8 cellular contexts compared by ENCODE assay signal in genomic region chr11:96228472-96228871, GRCh38.
DNase-seq lines count a peak whose midpoint lies in the region; ATAC-seq, FAIRE-seq and TF ChIP-seq lines count a peak whose summit lies in the region.

No MANE protein-coding gene starts in this region.

- H3K4me3 ChIP-seq in right atrium auricular region = no peak overlapping the region
- H3K4me3 ChIP-seq in skin epidermis = no peak overlapping the region

- H3K27me3 ChIP-seq in right atrium auricular region = no peaks in the 10 kb centered on the region

- peaks cover 78% of the 10 kb centered on the region for H3K4me1 Mint-ChIP-seq in activated naive CD8-positive, alpha-beta T cell treated with anti-CD3 and anti-CD28 coated beads, Interleukin-2, amount 50 U/mL, for 24 hours

- FAIRE-seq in H54 (lab: Jason Lieb, UNC) = peak; percentile 94

- TF ChIP-seq CTCF in right atrium auricular region (IDR thresholded peaks at IDR 0.05) = no peak

- peak overlapping the region; percentile 64 to 76 for H3K27ac ChIP-seq in right atrium auricular region
- H3K27ac ChIP-seq in skin epidermis = peak overlapping the region in 20 of 21 experiments; percentile 6 to 83 (median 62)

- H3K9me3 Mint-ChIP-seq in activated naive CD8-positive, alpha-beta T cell treated with anti-CD3 and anti-CD28 coated beads, Interleukin-2, amount 50 U/mL, for 24 hours = no peaks in the 10 kb centered on the region

- no peaks in the 10 kb centered on the region for H3K9me3 ChIP-seq in right atrium auricular region

- H3K27ac Mint-ChIP-seq in activated naive CD8-positive, alpha-beta T cell treated with anti-CD3 and anti-CD28 coated beads, Interleukin-2, amount 50 U/mL, for 24 hours = peak overlapping the region; percentile 23

- no peaks in the 10 kb centered on the region for H3K36me3 ChIP-seq in right atrium auricular region

- DNase-seq in H54 (ENCODE audit: insufficient read length, low spot score) = peak; percentile 20
- no peak for DNase-seq in activated naive CD8-positive, alpha-beta T cell treated with anti-CD3 and anti-CD28 coated beads, Interleukin-2, amount 50 U/mL, for 24 hours
- peak; percentile 87 for DNase-seq in right atrium auricular region (ENCODE audit: low spot score)

- H3K36me3 Mint-ChIP-seq in activated naive CD8-positive, alpha-beta T cell treated with anti-CD3 and anti-CD28 coated beads, Interleukin-2, amount 50 U/mL, for 24 hours (ENCODE audit: low read depth) = peaks cover 13% of the 10 kb centered on the region

- peaks cover 0 to 34% of the 10 kb centered on the region in 2 donors for H3K4me1 ChIP-seq in right atrium auricular region

- no peak for TF ChIP-seq POLR2A in H54 (IDR thresholded peaks at IDR 0.05; ENCODE audit: low read depth, low read length)

- H3K27me3 Mint-ChIP-seq in activated naive CD8-positive, alpha-beta T cell treated with anti-CD3 and anti-CD28 coated beads, Interleukin-2, amount 50 U/mL, for 24 hours = no peaks in the 10 kb centered on the region

- H3K4me3 Mint-ChIP-seq in activated naive CD8-positive, alpha-beta T cell treated with anti-CD3 and anti-CD28 coated beads, Interleukin-2, amount 50 U/mL, for 24 hours = no peak overlapping the region

- ATAC-seq in activated naive CD8-positive, alpha-beta T cell treated with anti-CD3 and anti-CD28 coated beads, Interleukin-2, amount 50 U/mL, for 24 hours = no peak
- ATAC-seq in GM21360 (IDR thresholded peaks at IDR 0.05; ENCODE audit: unreplicated experiment) (no peak), GM18907 (IDR thresholded peaks at IDR 0.05; ENCODE audit: unreplicated experiment) (no peak), HG03342 (IDR thresholded peaks at IDR 0.05; ENCODE audit: unreplicated experiment) (no peak), HG03095 (IDR thresholded peaks at IDR 0.05; ENCODE audit: unreplicated experiment) (no peak)
